Comparison of ENCODE assay signal across 29 cellular contexts in the genomic region with DNA sequence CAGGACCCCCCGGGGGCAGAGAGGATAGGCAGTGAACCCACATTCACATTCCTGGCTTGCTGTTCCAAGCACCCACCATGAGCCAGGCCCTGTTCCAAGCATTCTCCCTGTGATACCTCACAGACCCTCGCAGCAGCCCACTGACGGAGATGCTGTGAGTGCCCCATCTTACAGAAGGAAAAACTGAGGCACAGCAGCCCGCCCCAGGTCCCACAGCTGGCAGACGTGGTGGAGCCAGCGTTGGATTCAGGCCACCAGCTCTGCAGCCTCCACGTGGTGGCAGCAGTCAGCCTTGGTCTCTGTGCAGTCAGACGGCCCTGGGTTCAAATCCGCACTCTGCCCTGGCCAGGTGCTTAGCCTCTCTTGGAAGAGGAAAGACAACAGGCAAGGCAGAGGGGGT. TPM values are rescaled to one million over a fixed set of nuclear protein-coding genes. Genes with fewer than 3 reads are reported as not detected.
DNase-seq lines count a peak whose midpoint lies in the region; ATAC-seq, FAIRE-seq and TF ChIP-seq lines count a peak whose summit lies in the region.
"Had no signal": no experiment of that assay in that cellular context is flagged by ENCODE, and none has a peak within 500 bp of the region (broad histone marks: within the 10 kb centered on the region; RNA-seq: fewer than 3 reads in every experiment).

No MANE protein-coding gene starts in this region.

- RAD21 ChIA-PET in HCT116 (lab: Charles Lee; ENCODE audit: low non-redundant PET in 1 of 2, low total read pairs in 2 of 2, uncharacterized antibody in 2 of 2, unreplicated experiment in 2 of 2), result no interaction called here

- H3K27me3 ChIP-seq in HCT116 (ENCODE audit: insufficient read depth, low read length) (no peaks in the 10 kb centered on the region), Loucy (ENCODE audit: insufficient read depth, low read length, poor library complexity, severe bottlenecking) (no peaks in the 10 kb centered on the region), brain microvascular endothelial cell (replicated peaks) (no peaks in the 10 kb centered on the region)
- H3K27me3 ChIP-seq: pancreas, tibial artery had no signal

- H3K4me3 ChIP-seq in HCT116 (replicated peaks in 1 of 2; ENCODE audit: low read depth in 1 of 2, low read length in 2 of 2) (no peak overlapping the region), Loucy (ENCODE audit: low read length, poor library complexity, severe bottlenecking) (no peak overlapping the region), brain microvascular endothelial cell (ENCODE audit: low read depth, low read length) (no peak overlapping the region)
- H3K4me3 ChIP-seq: pancreas, tibial artery had no signal

- H3K27ac ChIP-seq in HCT116 (ENCODE audit: low read depth, low read length) (no peak overlapping the region), brain microvascular endothelial cell (no peak overlapping the region)
- H3K27ac ChIP-seq: pancreas, tibial artery had no signal

- H3K9ac ChIP-seq in HCT116 (ENCODE audit: low read length) (no peak overlapping the region), Loucy (ENCODE audit: low read depth, low read length, poor library complexity, severe bottlenecking) (no peak overlapping the region)

- no peak for FAIRE-seq in GM12891 (lab: Jason Lieb, UNC)
- FAIRE-seq: astrocyte, pancreas had no signal

- no peak; the same call in 1 of the 2 replicates for TF ChIP-seq RAD21 in HCT116 (IDR thresholded peaks at IDR 0.05; ENCODE audit: low read depth)

- no TSS peak for BruUV-seq in HCT116 (replicated peaks; lab: Mats Ljungman, UMichigan)

- CTCF ChIA-PET in HCT116 (lab: Charles Lee), result interaction anchor here (0.8 kb wide), 1 partner anchor 68 kb away, joined by 3 read pairs; no protein-coding TSS in a partner anchor

- in situ Hi-C loops in brain microvascular endothelial cell (cut with HindIII; ENCODE audit: low pct_ligation_motif_present, low sequenced_read_pairs), result no loop called here

- H3K4me2 ChIP-seq in HCT116 (ENCODE audit: low read length) (no peak overlapping the region), Loucy (ENCODE audit: low read depth, low read length, poor library complexity, severe bottlenecking) (no peak overlapping the region)

- TF ChIP-seq POLR2A in HCT116 (IDR thresholded peaks at IDR 0.05; ENCODE audit: borderline replicate concordance, extremely low read depth, insufficient read depth, insufficient read length) (no peak), GM12891 (IDR thresholded peaks at IDR 0.05; ENCODE audit: low read depth, low read length) (no peak)

- H3K9me3 ChIP-seq in HCT116 (ENCODE audit: control insufficient read depth in 1 of 2, insufficient read depth in 1 of 2, low read depth in 1 of 2, low read length in 2 of 2), result no peaks in the 10 kb centered on the region
- H3K9me3 ChIP-seq in Loucy (ENCODE audit: insufficient read depth, low read depth, low read length), result no peaks in the 10 kb centered on the region
- H3K9me3 ChIP-seq: pancreas, tibial artery had no signal

- H3F3A ChIP-seq in Loucy (ENCODE audit: low read depth), result no peaks in the 10 kb centered on the region

- H3K9me2 ChIP-seq in HCT116 (ENCODE audit: insufficient read depth), result no peaks in the 10 kb centered on the region
- H3K9me2 ChIP-seq in Loucy (replicated peaks; ENCODE audit: low read depth, low read length), result no peaks in the 10 kb centered on the region

- H4K20me1 ChIP-seq in HCT116 (ENCODE audit: insufficient read depth) (no peaks in the 10 kb centered on the region), Loucy (ENCODE audit: insufficient read depth, low read length, poor library complexity, severe bottlenecking) (no peaks in the 10 kb centered on the region)

- H2AFZ ChIP-seq in HCT116 (ENCODE audit: low read depth, low read length, poor library complexity, severe bottlenecking) (no peak overlapping the region), Loucy (ENCODE audit: low read length) (no peak overlapping the region)

- H3K79me2 ChIP-seq in HCT116 (ENCODE audit: insufficient read depth, low read length), result no peaks in the 10 kb centered on the region
- H3K79me2 ChIP-seq in Loucy (ENCODE audit: insufficient read depth, low read length), result no peaks in the 10 kb centered on the region

- POLR2A ChIA-PET in HCT116 (lab: Charles Lee), result no interaction called here

- H3K36me3 ChIP-seq in HCT116 (ENCODE audit: control insufficient read depth in 1 of 2, insufficient read depth in 2 of 2, low read length in 2 of 2) (no peaks in the 10 kb centered on the region), Loucy (ENCODE audit: insufficient read depth, low read length) (no peaks in the 10 kb centered on the region), brain microvascular endothelial cell (replicated peaks) (no peaks in the 10 kb centered on the region)

- peaks cover 0 to 7% of the 10 kb centered on the region in 2 experiments; a peak in 1 of 4 replicates for H3K4me1 ChIP-seq in HCT116 (ENCODE audit: control insufficient read depth in 1 of 2, insufficient read depth in 2 of 2, low read length in 2 of 2)
- no peaks in the 10 kb centered on the region for H3K4me1 ChIP-seq in Loucy (ENCODE audit: insufficient read depth, low read length, poor library complexity, severe bottlenecking)
- H3K4me1 ChIP-seq: pancreas, tibial artery had no signal

- intact Hi-C loops in HCT116 (cut with micrococcal nuclease), result no loop called here

- TF ChIP-seq CTCF in HCT116 (IDR thresholded peaks at IDR 0.05 in 2 of 3, conservative IDR thresholded peaks at IDR 0.05 in 1 of 3; ENCODE audit: borderline replicate concordance in 1 of 3, insufficient read depth in 1 of 3, low read depth in 2 of 3, low read length in 2 of 3), result peak; percentile 16 to 29 (median 20); a peak in 4 of 6 replicates
- TF ChIP-seq CTCF in Loucy (conservative IDR thresholded peaks at IDR 0.05; ENCODE audit: low read length), result 0 out of 2 replicates have a peak, but pooled peaks have one; percentile 13
- TF ChIP-seq CTCF in brain microvascular endothelial cell (IDR thresholded peaks at IDR 0.05; ENCODE audit: low read depth, low read length, missing control alignments), result peak; percentile 10

- ATAC-seq in HCT116 (peak; percentile 35; the same call in 1 of the 2 replicates), GM21360 (IDR thresholded peaks at IDR 0.05; ENCODE audit: unreplicated experiment) (no peak)
- ATAC-seq: activated T-helper 17 cell treated with anti-CD3 and anti-CD28 coated beads, Interleukin-2, amount 50 U/mL, for 72 hours; natural killer cell treated with Interleukin-12 subunit alpha and Interleukin-12 subunit beta and Interleukin-15 and Interleukin-18, amount 100 ng/mL, for 72 hours; pancreas; stimulated activated naive CD8-positive, alpha-beta T cell treated with anti-CD3 and anti-CD28 coated beads, Interleukin-15, amount 100 ng/mL, for 72 hours; WTC11 had no signal

- peak; percentile 34 for DNase-seq in AG08396 (ENCODE audit: low spot score)
- DNase-seq in HCT116 (ENCODE audit: low read depth, low spot score), result no peak
- DNase-seq in brain microvascular endothelial cell, result no peak
- DNase-seq in GF-D8 (lab: John Stamatoyannopoulos, UW), result no peak
- DNase-seq in GM12891 (ENCODE audit: insufficient read length, low spot score), result no peak
- no peak for DNase-seq in amniotic stem cell (lab: John Stamatoyannopoulos, UW)
- DNase-seq: activated CD4-positive, alpha-beta T cell treated with anti-CD3 and anti-CD28 coated beads, Interleukin-2, amount 50 U/mL, for 4 hours; activated naive CD8-positive, alpha-beta T cell treated with anti-CD3 and anti-CD28 coated beads for 36 hours; CD4-positive, CD25-positive, alpha-beta regulatory T cell; dermis blood vessel endothelial cell; DMS153; GOT3; IMR-90; islet precursor cell; NCI-H1048; NCI-H774; Right ventricle myocardium superior; stimulated activated CD4-positive, alpha-beta T cell treated with anti-CD3 and anti-CD28 coated beads, Interleukin-12 subunit alpha, Interleukin-12 subunit beta, amount 100 ng/mL, for 4 hours; stimulated activated CD4-positive, alpha-beta T cell treated with anti-CD3 and anti-CD28 coated beads, Interleukin-4, amount 100 ng/mL, for 4 hours; stimulated activated naive CD8-positive, alpha-beta T cell treated with anti-CD3 and anti-CD28 coated beads, Interleukin-15, amount 100 ng/mL, for 72 hours; T1000; tibial artery had no signal

TF ChIP-seq in HCT116, 20 proteins besides CTCF, POLR2A, EP300 and RAD21 (continues in another document):
- TF ChIP-seq CEBPB (IDR thresholded peaks at IDR 0.05; ENCODE audit: low read depth) (no peak), SRF (IDR thresholded peaks at IDR 0.05; ENCODE audit: low read depth) (no peak), EGR1 (IDR thresholded peaks at IDR 0.05; ENCODE audit: low read depth) (no peak), SIN3A (IDR thresholded peaks at IDR 0.05; ENCODE audit: low read depth) (no peak), CBX3 (IDR thresholded peaks at IDR 0.05; ENCODE audit: low read depth) (no peak), SP1 (IDR thresholded peaks at IDR 0.05; ENCODE audit: low read depth) (no peak)
- TF ChIP-seq, protein P1, sequence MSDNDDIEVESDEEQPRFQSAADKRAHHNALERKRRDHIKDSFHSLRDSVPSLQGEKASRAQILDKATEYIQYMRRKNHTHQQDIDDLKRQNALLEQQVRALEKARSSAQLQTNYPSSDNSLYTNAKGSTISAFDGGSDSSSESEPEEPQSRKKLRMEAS (IDR thresholded peaks at IDR 0.05), result no peak
- TF ChIP-seq, protein P2, sequence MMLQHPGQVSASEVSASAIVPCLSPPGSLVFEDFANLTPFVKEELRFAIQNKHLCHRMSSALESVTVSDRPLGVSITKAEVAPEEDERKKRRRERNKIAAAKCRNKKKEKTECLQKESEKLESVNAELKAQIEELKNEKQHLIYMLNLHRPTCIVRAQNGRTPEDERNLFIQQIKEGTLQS (IDR thresholded peaks at IDR 0.05), result no peak

TF ChIP-seq in GM12891, 5 proteins besides CTCF, POLR2A, EP300 and RAD21:
- TF ChIP-seq TAF1 (IDR thresholded peaks at IDR 0.05; ENCODE audit: low read depth, low read length) (no peak), POU2F2 (IDR thresholded peaks at IDR 0.05; ENCODE audit: low read depth, low read length) (no peak), PAX5 (IDR thresholded peaks at IDR 0.05; ENCODE audit: insufficient read depth, low read length, severe bottlenecking) (no peak), SPI1 (IDR thresholded peaks at IDR 0.05; ENCODE audit: low read depth, low read length) (no peak), POLR2AphosphoS5 (IDR thresholded peaks at IDR 0.05; ENCODE audit: low read depth, low read length) (no peak)

RNA-seq across cellular contexts. Expression of a gene that starts 16.8 kb away (rescaled TPM):
- 18.0 TPM for total RNA-seq in HCT116 (2021; ENCODE audit: unreplicated experiment)
- polyA plus RNA-seq in HCT116 (2012), result 16.6 and 16.8 TPM in 2 replicates
- polyA plus RNA-seq in GM12891 (2012; ENCODE audit: low read depth, missing spikeins), result 8.2 TPM

RNA-seq across cellular contexts. Expression of a gene that starts 48.7 kb away (rescaled TPM):
- 313 TPM for total RNA-seq in HCT116 (2021; ENCODE audit: unreplicated experiment)
- 245 and 276 TPM in 2 replicates for polyA plus RNA-seq in HCT116 (2012)
- polyA plus RNA-seq in GM12891 (2012; ENCODE audit: low read depth, missing spikeins), result 84.5 TPM
